In the genomic region with DNA sequence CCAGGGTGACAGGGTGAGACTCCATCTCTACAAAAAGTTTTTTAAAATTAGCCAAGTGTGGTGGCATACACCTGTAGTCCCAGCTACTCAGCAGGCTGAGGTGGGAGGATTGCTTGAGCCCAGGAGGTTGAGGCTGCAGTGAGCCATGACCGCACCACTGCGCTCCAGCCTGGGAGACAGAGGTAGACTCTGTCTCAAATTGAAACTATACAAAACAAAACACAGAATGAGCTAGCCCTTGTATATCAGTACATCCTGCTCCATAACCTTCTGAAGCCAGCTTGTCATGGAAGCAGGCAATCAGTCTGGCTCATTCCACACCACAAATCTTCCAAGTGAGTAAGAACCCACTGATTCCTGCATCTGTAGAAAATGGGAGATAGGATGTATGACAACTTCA, we compare ENCODE assay signal across 19 cellular contexts. TPM values are rescaled to one million over a fixed set of nuclear protein-coding genes. Genes with fewer than 3 reads are reported as not detected.
DNase-seq lines count a peak whose midpoint lies in the region; ATAC-seq and TF ChIP-seq lines count a peak whose summit lies in the region.
"Had no signal": no experiment of that assay in that cellular context is flagged by ENCODE, and none has a peak within 500 bp of the region (broad histone marks: within the 10 kb centered on the region; RNA-seq: fewer than 3 reads in every experiment).

No MANE protein-coding gene starts in this region.

- TF ChIP-seq EP300 in suprapubic skin (IDR thresholded peaks at IDR 0.05) = no peak

- peak overlapping the region; percentile 56 for H3K27ac ChIP-seq in suprapubic skin
- H3K27ac ChIP-seq: foreskin keratinocyte, neural progenitor cell, RWPE1, tibial artery had no signal

- no peak for TF ChIP-seq CTCF in suprapubic skin (IDR thresholded peaks at IDR 0.05)

- peak; percentile 64 for ATAC-seq in GM18907 (IDR thresholded peaks at IDR 0.05; ENCODE audit: unreplicated experiment)
- peak; percentile 88 for ATAC-seq in HG02610 (IDR thresholded peaks at IDR 0.05; ENCODE audit: unreplicated experiment)
- peak; percentile 70 for ATAC-seq in HG03460 (IDR thresholded peaks at IDR 0.05; ENCODE audit: unreplicated experiment)
- no peak for ATAC-seq in HG02938 (IDR thresholded peaks at IDR 0.05; ENCODE audit: unreplicated experiment)
- ATAC-seq: right cardiac atrium had no signal

- H3K4me3 ChIP-seq in suprapubic skin = no peak overlapping the region
- H3K4me3 ChIP-seq: neural progenitor cell, tibial artery had no signal

- DNase-seq in suprapubic skin (ENCODE audit: low spot score in 2 of 2) = no peak
- DNase-seq in activated gamma-delta T cell treated with Interleukin-2 at 50 U/mL for 16 hours = no peak
- no peak for DNase-seq in medulla oblongata (ENCODE audit: extremely low spot score)
- DNase-seq: activated naive CD8-positive, alpha-beta T cell treated with anti-CD3 and anti-CD28 coated beads, Interleukin-2, amount 10 ng/mL, durations not matched to agents 7 days and 5 days; CD4-positive, alpha-beta T cell; central memory CD4-positive, alpha-beta T cell; endodermal cell; NCI-H82; right cardiac atrium; stimulated activated CD4-positive, alpha-beta T cell treated with anti-CD3 and anti-CD28 coated beads, Interleukin-2, amount 100 ng/mL, for 24 hours; stimulated activated CD8-positive, alpha-beta memory T cell treated with anti-CD3 and anti-CD28 coated beads, Interleukin-4, amount 100 ng/mL, for 48 hours; tibial artery had no signal

- H3K27me3 ChIP-seq in suprapubic skin = no peaks in the 10 kb centered on the region
- H3K27me3 ChIP-seq: foreskin keratinocyte, neural progenitor cell, tibial artery had no signal

- H3K36me3 ChIP-seq in suprapubic skin = no peaks in the 10 kb centered on the region
- H3K36me3 ChIP-seq: neural progenitor cell, tibial artery had no signal

- H3K4me1 ChIP-seq in suprapubic skin = peaks cover 3% of the 10 kb centered on the region
- H3K4me1 ChIP-seq: neural progenitor cell, tibial artery had no signal

- TF ChIP-seq POLR2A in suprapubic skin (IDR thresholded peaks at IDR 0.05) = no peak

- WGBS in suprapubic skin = 100% methylated on average over 2 of the region's 2 CpGs

- no peaks in the 10 kb centered on the region for H3K9me3 ChIP-seq in suprapubic skin
- H3K9me3 ChIP-seq: tibial artery had no signal

RNA-seq across cellular contexts. Expression of gene CD99L2, which starts 49.0 kb away (rescaled TPM):
- total RNA-seq in suprapubic skin = 10 to 100 TPM; 12.6 to 24.5 (median 18.7) TPM
